19 cellular contexts compared by ENCODE assay signal in the genomic region with DNA sequence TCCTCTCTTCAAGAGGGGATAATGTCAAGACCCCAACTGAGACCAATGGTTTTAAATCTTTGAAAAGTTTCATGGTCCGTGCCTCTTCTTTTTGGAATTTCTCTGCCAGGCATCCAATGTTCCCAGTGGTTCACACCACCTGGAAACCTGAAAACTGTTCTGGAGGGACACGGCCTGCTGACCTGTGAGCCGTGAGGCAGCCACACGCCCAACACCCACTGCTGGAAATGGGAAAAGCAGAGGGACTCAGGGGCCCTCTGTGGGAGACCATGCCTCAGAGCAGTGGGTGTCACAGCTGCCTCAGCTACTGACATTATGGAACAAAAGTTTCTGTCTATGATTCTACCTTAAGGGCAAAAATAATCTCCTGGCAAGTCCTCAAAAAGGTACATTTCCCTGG.
"Had no signal": no experiment of that assay in that cellular context is flagged by ENCODE, and none has a peak within 500 bp of the region (broad histone marks: within the 10 kb centered on the region; RNA-seq: fewer than 3 reads in every experiment).

No MANE protein-coding gene starts in this region.

- H3K27me3 ChIP-seq: colonic mucosa, esophagus muscularis mucosa, foreskin keratinocyte, gastroesophageal sphincter, hepatocyte had no signal

- H3K4me3 ChIP-seq: colonic mucosa, esophagus muscularis mucosa, gastroesophageal sphincter, heart left ventricle, hepatocyte, left lung, lower lobe of right lung, mucosa of descending colon had no signal

- DNase-seq: colonic mucosa; cortex of kidney; effector CD8-positive, alpha-beta T cell; effector memory CD8-positive, alpha-beta T cell; foreskin keratinocyte; heart left ventricle; hypothalamus; immature natural killer cell; left cardiac atrium; left lung; left ventricle myocardium superior; lower lobe of right lung; mesenchymal stem cell; mucosa of descending colon had no signal

- H3K27ac ChIP-seq: colonic mucosa, esophagus muscularis mucosa, foreskin keratinocyte, gastroesophageal sphincter, heart left ventricle, hepatocyte, left lung, lower lobe of right lung had no signal

- H3K9me3 Mint-ChIP-seq: dendritic cell treated with granulocyte-macrophage colony-stimulating factor and Interleukin-4, amounts not matched to agents 40 ng/mL and 50 ng/mL, for 4 days; effector memory CD8-positive, alpha-beta T cell; immature natural killer cell had no signal

- ATAC-seq: effector memory CD8-positive, alpha-beta T cell; foreskin keratinocyte; gastroesophageal sphincter; heart left ventricle; left cardiac atrium; left lung; left ventricle myocardium superior; lower lobe of right lung; mucosa of descending colon had no signal

- H3K4me1 ChIP-seq: colonic mucosa, foreskin keratinocyte, left lung, lower lobe of right lung had no signal

- H3K27me3 Mint-ChIP-seq: dendritic cell treated with granulocyte-macrophage colony-stimulating factor and Interleukin-4, amounts not matched to agents 40 ng/mL and 50 ng/mL, for 4 days had no signal

- H3K27ac Mint-ChIP-seq: dendritic cell treated with granulocyte-macrophage colony-stimulating factor and Interleukin-4, amounts not matched to agents 40 ng/mL and 50 ng/mL, for 4 days; effector memory CD8-positive, alpha-beta T cell; immature natural killer cell; mesothelial cell of epicardium had no signal

- H3K4me1 Mint-ChIP-seq: mesothelial cell of epicardium had no signal

- H3K4me3 Mint-ChIP-seq: dendritic cell treated with granulocyte-macrophage colony-stimulating factor and Interleukin-4, amounts not matched to agents 40 ng/mL and 50 ng/mL, for 4 days; effector memory CD8-positive, alpha-beta T cell; immature natural killer cell; mesothelial cell of epicardium had no signal

- H3K36me3 ChIP-seq: colonic mucosa, esophagus muscularis mucosa, gastroesophageal sphincter, heart left ventricle, left lung, lower lobe of right lung had no signal

- H3K9me3 ChIP-seq: colonic mucosa, esophagus muscularis mucosa, gastroesophageal sphincter, heart left ventricle, left lung, lower lobe of right lung, mucosa of descending colon had no signal

- H3K36me3 Mint-ChIP-seq: immature natural killer cell, mesothelial cell of epicardium had no signal
